In the genomic region with DNA sequence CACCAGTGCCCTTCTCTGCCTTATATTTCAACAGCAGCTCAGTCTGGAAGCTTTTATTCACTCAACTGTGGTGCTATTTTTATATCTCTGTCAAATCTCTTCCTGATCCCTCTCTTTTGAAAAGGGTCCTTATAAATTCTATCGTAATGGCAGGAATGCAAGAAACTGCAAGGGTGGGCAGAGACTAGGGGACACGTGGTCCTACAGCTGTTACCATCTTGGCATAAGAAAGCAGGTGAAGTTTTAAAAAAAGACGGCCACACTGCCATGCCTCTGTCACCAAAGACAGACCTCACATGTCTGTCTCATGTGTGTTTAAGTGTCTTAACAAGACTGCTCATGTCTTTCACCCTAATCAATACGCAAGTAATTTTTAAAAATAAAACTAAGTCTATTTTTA, we compare ENCODE assay signal across 8 cellular contexts.
"Had no signal": no experiment of that assay in that cellular context is flagged by ENCODE, and none has a peak within 500 bp of the region (broad histone marks: within the 10 kb centered on the region; RNA-seq: fewer than 3 reads in every experiment).

No MANE protein-coding gene starts in this region.

- H3K9me3 ChIP-seq: HAP-1 had no signal

- H3K27ac ChIP-seq: GM23248 had no signal

- H3K36me3 ChIP-seq: HAP-1 had no signal

- FAIRE-seq: HTR-8/SVneo had no signal

- H3K9ac ChIP-seq: GM23248 had no signal

- H3K4me1 ChIP-seq: HAP-1 had no signal

- DNase-seq: GM23248, GOT3, H7, HFFc6, IMR-90 had no signal

- H2AFZ ChIP-seq: GM23248 had no signal

- H3K4me3 ChIP-seq: GM23248, HAP-1 had no signal

- ATAC-seq: HCT116 had no signal
